Comparison of ENCODE assay signal across 2 cellular contexts in genomic region chr14:31933716-31934115, GRCh38.
TF ChIP-seq lines count a peak whose summit lies in the region.

No MANE protein-coding gene starts in this region.

TF ChIP-seq in HepG2, 621 proteins besides CTCF, POLR2A, EP300 and RAD21:
- TF ChIP-seq ZFP41 (CRISPR knock-in tag; IDR thresholded peaks at IDR 0.05; ENCODE audit: borderline replicate concordance) (no peak), ZNF768 (CRISPR knock-in tag; IDR thresholded peaks at IDR 0.05) (no peak), ZHX1 (CRISPR knock-in tag; IDR thresholded peaks at IDR 0.05; ENCODE audit: low read depth) (no peak), SMC3 (IDR thresholded peaks at IDR 0.05; ENCODE audit: low read length) (no peak), ZNF253 (CRISPR knock-in tag; IDR thresholded peaks at IDR 0.05; ENCODE audit: borderline replicate concordance) (no peak), ZFP36L2 (CRISPR knock-in tag; IDR thresholded peaks at IDR 0.05) (no peak)
- TF ChIP-seq, protein P1, sequence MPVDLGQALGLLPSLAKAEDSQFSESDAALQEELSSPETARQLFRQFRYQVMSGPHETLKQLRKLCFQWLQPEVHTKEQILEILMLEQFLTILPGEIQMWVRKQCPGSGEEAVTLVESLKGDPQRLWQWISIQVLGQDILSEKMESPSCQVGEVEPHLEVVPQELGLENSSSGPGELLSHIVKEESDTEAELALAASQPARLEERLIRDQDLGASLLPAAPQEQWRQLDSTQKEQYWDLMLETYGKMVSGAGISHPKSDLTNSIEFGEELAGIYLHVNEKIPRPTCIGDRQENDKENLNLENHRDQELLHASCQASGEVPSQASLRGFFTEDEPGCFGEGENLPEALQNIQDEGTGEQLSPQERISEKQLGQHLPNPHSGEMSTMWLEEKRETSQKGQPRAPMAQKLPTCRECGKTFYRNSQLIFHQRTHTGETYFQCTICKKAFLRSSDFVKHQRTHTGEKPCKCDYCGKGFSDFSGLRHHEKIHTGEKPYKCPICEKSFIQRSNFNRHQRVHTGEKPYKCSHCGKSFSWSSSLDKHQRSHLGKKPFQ (CRISPR knock-in tag; IDR thresholded peaks at IDR 0.05; ENCODE audit: insufficient replicate concordance): peak; percentile 7

TF ChIP-seq in H1, 55 proteins besides CTCF, POLR2A, EP300 and RAD21:
- TF ChIP-seq POLR2AphosphoS5 (IDR thresholded peaks at IDR 0.05; ENCODE audit: low read depth, low read length) (no peak), YY1 (IDR thresholded peaks at IDR 0.05; ENCODE audit: low read depth, low read length) (0 out of 2 replicates have a peak, but pooled peaks have one; percentile 26)
